In genomic region chr20:50211065-50211464, GRCh38 we compare ENCODE assay signal across 24 cellular contexts.
"Had no signal": no experiment of that assay in that cellular context is flagged by ENCODE, and none has a peak within 500 bp of the region (broad histone marks: within the 10 kb centered on the region; RNA-seq: fewer than 3 reads in every experiment).

No MANE protein-coding gene starts in this region.

- H3K9me3 Mint-ChIP-seq: dendritic cell treated with granulocyte-macrophage colony-stimulating factor and Interleukin-4, amounts not matched to agents 40 ng/mL and 50 ng/mL, for 4 days; effector memory CD8-positive, alpha-beta T cell; immature natural killer cell; memory B cell; natural killer cell treated with Interleukin-12 subunit alpha and Interleukin-12 subunit beta and Interleukin-15 and Interleukin-18, amount 100 ng/mL, for 72 hours; neural progenitor cell; stimulated activated naive B cell treated with anti-CD40 and anti-IgM and Interleukin-4, amounts not matched to agents 10 μg/mL and 1 μg/mL and 100 μg/mL, for 72 hours; stimulated activated naive CD8-positive, alpha-beta T cell treated with anti-CD3 and anti-CD28 coated beads, Interleukin-15, amount 100 ng/mL, for 72 hours had no signal

- H3K36me3 ChIP-seq: esophagus muscularis mucosa, gastrocnemius medialis, left ventricle myocardium inferior, lower lobe of right lung, neural progenitor cell, tibial nerve had no signal

- H3K27ac ChIP-seq: epithelial cell of prostate, esophagus muscularis mucosa, gastrocnemius medialis, left ventricle myocardium inferior, lower lobe of right lung, neural progenitor cell, parathyroid adenoma, psoas muscle, testis, tibial nerve had no signal

- H3K4me1 ChIP-seq: gastrocnemius medialis, parathyroid adenoma, psoas muscle, testis had no signal

- H3K36me3 Mint-ChIP-seq: memory B cell; natural killer cell treated with Interleukin-12 subunit alpha and Interleukin-12 subunit beta and Interleukin-15 and Interleukin-18, amount 100 ng/mL, for 72 hours; neural progenitor cell; stimulated activated naive B cell treated with anti-CD40 and anti-IgM and Interleukin-4, amounts not matched to agents 10 μg/mL and 1 μg/mL and 100 μg/mL, for 72 hours had no signal

- H3K9ac ChIP-seq: neural progenitor cell, parathyroid adenoma had no signal

- H3K27ac Mint-ChIP-seq: dendritic cell treated with granulocyte-macrophage colony-stimulating factor and Interleukin-4, amounts not matched to agents 40 ng/mL and 50 ng/mL, for 4 days; effector memory CD8-positive, alpha-beta T cell; immature natural killer cell; memory B cell; natural killer cell treated with Interleukin-12 subunit alpha and Interleukin-12 subunit beta and Interleukin-15 and Interleukin-18, amount 100 ng/mL, for 72 hours; neural progenitor cell; stimulated activated naive B cell treated with anti-CD40 and anti-IgM and Interleukin-4, amounts not matched to agents 10 μg/mL and 1 μg/mL and 100 μg/mL, for 72 hours; stimulated activated naive CD8-positive, alpha-beta T cell treated with anti-CD3 and anti-CD28 coated beads, Interleukin-15, amount 100 ng/mL, for 72 hours had no signal

- ATAC-seq: effector memory CD8-positive, alpha-beta T cell; gastrocnemius medialis; left cardiac atrium; natural killer cell treated with Interleukin-12 subunit alpha and Interleukin-12 subunit beta and Interleukin-15 and Interleukin-18, amount 100 ng/mL, for 72 hours; psoas muscle; sciatic nerve; stimulated activated naive B cell treated with anti-CD40 and anti-IgM and Interleukin-4, amounts not matched to agents 10 μg/mL and 1 μg/mL and 100 μg/mL, for 72 hours; stimulated activated naive CD8-positive, alpha-beta T cell treated with anti-CD3 and anti-CD28 coated beads, Interleukin-15, amount 100 ng/mL, for 72 hours had no signal

- H3K27me3 ChIP-seq: esophagus muscularis mucosa, gastrocnemius medialis, neural progenitor cell, testis, tibial nerve had no signal

- H3K4me2 ChIP-seq: neural progenitor cell had no signal

- DNase-seq: effector memory CD8-positive, alpha-beta T cell; gastrocnemius medialis; immature natural killer cell; left cardiac atrium; left ventricle myocardium inferior; midbrain; nucleus accumbens; psoas muscle; retina; stimulated activated CD4-positive, alpha-beta T cell treated with anti-CD3 and anti-CD28 coated beads, Interleukin-2, amount 100 ng/mL, for 24 hours; stimulated activated CD4-positive, alpha-beta T cell treated with anti-CD3 and anti-CD28 coated beads, Interleukin-4, amount 100 ng/mL, for 4 hours; stimulated activated naive B cell treated with anti-CD40 and anti-IgM and Interleukin-4, amounts not matched to agents 10 μg/mL and 1 μg/mL and 100 μg/mL, for 72 hours; stimulated activated naive CD8-positive, alpha-beta T cell treated with anti-CD3 and anti-CD28 coated beads, Interleukin-15, amount 100 ng/mL, for 72 hours; testis had no signal

- H3K4me1 Mint-ChIP-seq: memory B cell had no signal

- H3K9me3 ChIP-seq: esophagus muscularis mucosa, gastrocnemius medialis, left ventricle myocardium inferior, lower lobe of right lung, psoas muscle, testis, tibial nerve had no signal

- H3K4me3 Mint-ChIP-seq: dendritic cell treated with granulocyte-macrophage colony-stimulating factor and Interleukin-4, amounts not matched to agents 40 ng/mL and 50 ng/mL, for 4 days; effector memory CD8-positive, alpha-beta T cell; immature natural killer cell; memory B cell; natural killer cell treated with Interleukin-12 subunit alpha and Interleukin-12 subunit beta and Interleukin-15 and Interleukin-18, amount 100 ng/mL, for 72 hours; neural progenitor cell; stimulated activated naive B cell treated with anti-CD40 and anti-IgM and Interleukin-4, amounts not matched to agents 10 μg/mL and 1 μg/mL and 100 μg/mL, for 72 hours; stimulated activated naive CD8-positive, alpha-beta T cell treated with anti-CD3 and anti-CD28 coated beads, Interleukin-15, amount 100 ng/mL, for 72 hours had no signal

- H3K4me3 ChIP-seq: esophagus muscularis mucosa, gastrocnemius medialis, left ventricle myocardium inferior, lower lobe of right lung, neural progenitor cell, psoas muscle, testis, tibial nerve had no signal
